ENCODE assay signal across 1 cellular context in the genomic region with DNA sequence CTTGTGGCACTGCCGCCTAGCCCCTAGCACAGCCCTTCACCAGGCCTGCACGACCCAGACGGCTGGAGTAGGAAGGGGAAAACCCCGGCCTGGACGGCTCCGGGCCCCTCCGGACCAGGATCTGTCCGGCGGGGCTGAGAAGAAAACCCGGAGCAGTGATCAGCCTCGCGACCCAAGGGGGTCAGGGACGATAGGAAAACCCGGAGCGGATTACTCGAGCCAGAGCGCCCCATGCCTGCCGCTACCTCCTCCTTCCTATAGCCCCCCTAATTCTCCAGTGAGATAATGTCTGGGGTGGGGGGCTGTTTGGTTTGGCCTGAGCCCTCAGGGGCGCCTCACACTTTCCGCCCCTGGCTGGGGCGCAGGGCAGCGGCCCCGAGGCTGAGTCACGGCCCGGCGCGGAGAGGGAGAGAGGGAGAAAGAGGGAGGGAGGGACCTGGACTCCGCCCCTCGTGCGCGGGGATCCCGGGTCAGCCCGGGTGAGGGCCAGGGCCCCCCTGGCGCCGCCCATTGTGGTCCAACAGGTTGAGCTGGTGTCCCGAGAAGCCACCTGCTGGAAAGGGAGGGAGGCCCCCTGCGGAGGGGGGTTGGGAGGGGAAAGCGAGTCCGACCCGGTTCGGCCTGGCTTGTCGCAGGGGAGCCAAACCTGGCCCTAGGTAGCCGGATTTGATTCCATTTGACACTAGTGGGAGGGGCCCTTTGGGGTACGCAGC.
A peak's percentile ranks its signal among the peaks of the same experiment; 100 is the strongest.
TF ChIP-seq lines count a peak whose summit lies in the region.

No MANE protein-coding gene starts in this region.

TF ChIP-seq in HEK293T, 16 proteins besides CTCF, POLR2A, EP300 and RAD21 (continued from another document):
- TF ChIP-seq FOXM1 (IDR thresholded peaks at IDR 0.05; ENCODE audit: borderline replicate concordance) (peak; percentile 99), SUZ12 (IDR thresholded peaks at IDR 0.05) (no peak), ARNT (IDR thresholded peaks at IDR 0.05) (peak; percentile 21; the same call in 1 of the 2 replicates)
